ENCODE assay signal across 11 cellular contexts in genomic region chr11:3641191-3641590, GRCh38. TPM values are rescaled to one million over a fixed set of nuclear protein-coding genes. Genes with fewer than 3 reads are reported as not detected.
A peak's percentile ranks its signal among the peaks of the same experiment; 100 is the strongest.
DNase-seq lines count a peak whose midpoint lies in the region; ATAC-seq, FAIRE-seq and TF ChIP-seq lines count a peak whose summit lies in the region.
"Had no signal": no experiment of that assay in that cellular context is flagged by ENCODE, and none has a peak within 500 bp of the region (broad histone marks: within the 10 kb centered on the region; RNA-seq: fewer than 3 reads in every experiment).

No MANE protein-coding gene starts in this region.

- no peak overlapping the region for H3K4me3 ChIP-seq in CD4-positive, CD25-positive, alpha-beta regulatory T cell (ENCODE audit: low read depth, low read length)
- H3K4me3 ChIP-seq in K562 (no peak overlapping the region), body of pancreas (no peak overlapping the region)

- H3K36me3 ChIP-seq in CD4-positive, CD25-positive, alpha-beta regulatory T cell (ENCODE audit: control insufficient read depth, insufficient read depth, low read length): no peaks in the 10 kb centered on the region
- no peaks in the 10 kb centered on the region for H3K36me3 ChIP-seq in ES-I3 (ENCODE audit: insufficient read depth, low read length)
- no peaks in the 10 kb centered on the region for H3K36me3 ChIP-seq in K562 (ENCODE audit: control insufficient read depth, insufficient read depth, low read length)
- H3K36me3 ChIP-seq in body of pancreas (replicated peaks in 1 of 2; ENCODE audit: insufficient read depth in 1 of 2, low read depth in 2 of 2): no peaks in the 10 kb centered on the region
- H3K36me3 ChIP-seq: right atrium auricular region had no signal

- no TSS peak for BruUV-seq in K562 (replicated peaks; lab: Mats Ljungman, UMichigan)

- H3K79me2 ChIP-seq in K562 (ENCODE audit: control insufficient read depth, insufficient read depth, low read length): no peaks in the 10 kb centered on the region

- no peak for TF ChIP-seq POLR2A in K562 (conservative IDR thresholded peaks at IDR 0.05)
- TF ChIP-seq POLR2A in body of pancreas (IDR thresholded peaks at IDR 0.05): no peak

- FAIRE-seq in K562 (lab: Jason Lieb, UNC): no peak

- peaks cover 5% of the 10 kb centered on the region for H3K27me3 ChIP-seq in CD4-positive, CD25-positive, alpha-beta regulatory T cell (ENCODE audit: control insufficient read depth, insufficient read depth, low read length)
- peaks cover 11 to 34% of the 10 kb centered on the region in 2 experiments for H3K27me3 ChIP-seq in K562 (ENCODE audit: control insufficient read depth in 2 of 2, insufficient read depth in 2 of 2, low read length in 2 of 2)
- H3K27me3 ChIP-seq in body of pancreas: no peaks in the 10 kb centered on the region
- H3K27me3 ChIP-seq: right atrium auricular region had no signal

- POLR2A ChIA-PET in K562 (lab: Yijun Ruan, JAX): no interaction called here

- peak overlapping the region in 2 of 3 donors; percentile 49 to 78 for H3K27ac Mint-ChIP-seq in CD4-positive, CD25-positive, alpha-beta regulatory T cell
- no peak overlapping the region for H3K27ac Mint-ChIP-seq in natural killer cell

- H3K27me3 Mint-ChIP-seq in CD4-positive, CD25-positive, alpha-beta regulatory T cell: peaks cover 37% of the 10 kb centered on the region
- peaks cover 17 to 24% of the 10 kb centered on the region in 2 donors for H3K27me3 Mint-ChIP-seq in natural killer cell (ENCODE audit: low read depth in 2 of 2)

- intact Hi-C loops in K562 (cut with micrococcal nuclease) (no loop called here), natural killer cell (cut with micrococcal nuclease) (no loop called here), body of pancreas (cut with DNase I) (no loop called here)

- WGBS in K562 (ENCODE audit: insufficient coverage, low coverage, missing lambda C conversion rate): 12% methylated on average over 8 of the region's 8 CpGs
- 58 to 61% methylated on average over 7 to 8 of the region's 8 CpGs for WGBS in body of pancreas, 2 donors

- H3K9ac ChIP-seq in ES-I3 (ENCODE audit: low read depth, low read length) (peak overlapping the region; percentile 54; the same call in 1 of the 2 replicates), K562 (ENCODE audit: insufficient read depth in 1 of 2, low read depth in 2 of 2, low read length in 2 of 2) (peak overlapping the region in 1 of 2 experiments; percentile 61; a peak in 1 of 4 replicates)

- ATAC-seq in CD4-positive, CD25-positive, alpha-beta regulatory T cell (ENCODE audit: low read depth in 2 of 2): no peak
- ATAC-seq in K562 (no peak), natural killer cell (no peak), body of pancreas (no peak)

- peak overlapping the region; percentile 15 to 80 (median 59) for H3K4me3 Mint-ChIP-seq in CD4-positive, CD25-positive, alpha-beta regulatory T cell
- peak overlapping the region; percentile 80 for H3K4me3 Mint-ChIP-seq in natural killer cell

- CTCF ChIA-PET in K562 (lab: Yijun Ruan, JAX; ENCODE audit: low intra/inter-chr PET ratio): no interaction called here

- no peaks in the 10 kb centered on the region for H3K36me3 Mint-ChIP-seq in CD4-positive, CD25-positive, alpha-beta regulatory T cell
- H3K36me3 Mint-ChIP-seq in natural killer cell: no peaks in the 10 kb centered on the region

- peaks cover 14% of the 10 kb centered on the region for H3K4me1 ChIP-seq in CD4-positive, CD25-positive, alpha-beta regulatory T cell (ENCODE audit: control insufficient read depth, insufficient read depth, low read length, poor library complexity, severe bottlenecking)
- H3K4me1 ChIP-seq in ES-I3 (ENCODE audit: insufficient read depth, low read length): 0 out of 2 replicates have a peak, but pooled peaks cover 5% of the 10 kb centered on the region
- peaks cover 21 to 29% of the 10 kb centered on the region in 2 experiments; a peak in 4 of 5 replicates for H3K4me1 ChIP-seq in K562 (replicated peaks in 1 of 2; ENCODE audit: control insufficient read depth in 2 of 2, insufficient read depth in 2 of 2, low read length in 2 of 2)
- H3K4me1 ChIP-seq in body of pancreas: peaks cover 18% of the 10 kb centered on the region

- no peaks in the 10 kb centered on the region for H3K9me3 ChIP-seq in CD4-positive, CD25-positive, alpha-beta regulatory T cell (ENCODE audit: control insufficient read depth in 2 of 2, low read length in 2 of 2)
- H3K9me3 ChIP-seq in ES-I3 (ENCODE audit: control insufficient read depth, insufficient read depth, low read length) (peaks cover 6% of the 10 kb centered on the region; the same call in 1 of the 2 replicates), K562 (replicated peaks; ENCODE audit: control insufficient read depth, insufficient read depth, low read depth, low read length) (peaks cover 3% of the 10 kb centered on the region; the same call in 1 of the 2 replicates), body of pancreas (no peaks in the 10 kb centered on the region)
- H3K9me3 ChIP-seq: right atrium auricular region had no signal

- in situ Hi-C loops in K562 (cut with MboI): no loop called here

- TF ChIP-seq RAD21 in K562 (CRISPR knock-in tag; conservative IDR thresholded peaks at IDR 0.05 in 1 of 2, IDR thresholded peaks at IDR 0.05 in 1 of 2): no peak

- no peak overlapping the region for H3K4me2 ChIP-seq in K562 (ENCODE audit: insufficient read depth, low read length)

- peaks cover 0 to 10% (median 2%) of the 10 kb centered on the region in 4 donors for H3K4me1 Mint-ChIP-seq in CD4-positive, CD25-positive, alpha-beta regulatory T cell
- peaks cover 10% of the 10 kb centered on the region in 2 donors for H3K4me1 Mint-ChIP-seq in natural killer cell

- no peak for TF ChIP-seq CTCF in K562 (IDR thresholded peaks at IDR 0.05 in 2 of 3, conservative IDR thresholded peaks at IDR 0.05 in 1 of 3; ENCODE audit: insufficient read depth in 2 of 3, low read depth in 1 of 3, low read length in 3 of 3)
- TF ChIP-seq CTCF in natural killer cell (IDR thresholded peaks at IDR 0.05): no peak
- no peak for TF ChIP-seq CTCF in body of pancreas (IDR thresholded peaks at IDR 0.05)

- H3K9me3 Mint-ChIP-seq in CD4-positive, CD25-positive, alpha-beta regulatory T cell: peaks cover 0 to 8% (median 0%) of the 10 kb centered on the region in 7 donors
- no peaks in the 10 kb centered on the region for H3K9me3 Mint-ChIP-seq in natural killer cell

- DNase-seq in CD4-positive, CD25-positive, alpha-beta regulatory T cell: no peak
- DNase-seq in K562 (ENCODE audit: extremely low read depth in 1 of 4, low spot score in 3 of 4): no peak
- DNase-seq in natural killer cell: no peak
- no peak for DNase-seq in ecto neural progenitor cell (ENCODE audit: low spot score)
- DNase-seq in UCSD-AML1 (lab: John Stamatoyannopoulos, UW; ENCODE audit: unreplicated experiment): no peak
- no peak for DNase-seq in body of pancreas
- DNase-seq in NCI-H510A (lab: John Stamatoyannopoulos, UW): no peak
- DNase-seq: NCI-H2081 treated with DMSO at 0.1 percent for 48 hours had no signal

- no peaks in the 10 kb centered on the region for H3K9me1 ChIP-seq in K562 (ENCODE audit: control insufficient read depth, insufficient read depth, low read length)

- no peak for TF ChIP-seq EP300 in K562 (IDR thresholded peaks at IDR 0.05; ENCODE audit: low read length)

- no peaks in the 10 kb centered on the region for H4K20me1 ChIP-seq in K562 (replicated peaks; ENCODE audit: control insufficient read depth, insufficient read depth, low read length)

- 0 out of 2 replicates have a peak overlapping the region, but pooled peaks have one; percentile 72 for H2AFZ ChIP-seq in K562 (ENCODE audit: low read depth, low read length)

- no peak overlapping the region for H3K27ac ChIP-seq in CD4-positive, CD25-positive, alpha-beta regulatory T cell (ENCODE audit: insufficient read depth, low read length, poor library complexity, severe bottlenecking)
- no peak overlapping the region for H3K27ac ChIP-seq in K562 (ENCODE audit: extremely low read depth, low read depth, low read length)
- H3K27ac ChIP-seq in body of pancreas: no peak overlapping the region

RNA-seq across cellular contexts. Expression of gene ART5, which starts 0.6 kb away (rescaled TPM):
- not detected for total RNA-seq in CD4-positive, CD25-positive, alpha-beta regulatory T cell
- not detected for polyA plus RNA-seq in CD4-positive, CD25-positive, alpha-beta regulatory T cell
- total RNA-seq in K562 (2011; cell fraction: chromatin; rRNA removed; ENCODE audit: low replicate concordance): 0.58 TPM in 1 of 2 replicates, not detected in the other
- 0.83 and 1.2 TPM in 2 replicates for total RNA-seq in K562 (2011; cell fraction: nucleolus; rRNA removed)
- 0.51 and 1.5 TPM in 2 replicates for total RNA-seq in K562 (2011; cell fraction: nucleoplasm; rRNA removed)
- total RNA-seq in K562 (2014; rRNA removed) (0.49 and 0.50 TPM in 2 replicates), K562 (2014; rRNA removed; fragmentation: Illumina TruSeq; extraction: Trizol) (0.33 TPM in 1 of 2 replicates, not detected in the other), K562 (2015; rRNA removed; fragmentation: Illumina TruSeq; extraction: Trizol) (0.25 and 0.26 TPM in 2 replicates), K562 (2021) (0.29 and 0.38 TPM in 2 replicates), natural killer cell (not detected), body of pancreas (not detected)
- polyA plus RNA-seq in K562 (2011; rRNA removed) (0.57 and 0.59 TPM in 2 replicates), K562 (2014; fragmentation: Illumina TruSeq; extraction: Trizol) (0.13 and 0.17 TPM in 2 replicates), K562 (2014; fragmentation: Nextera tagmentation; extraction: Ambion mirVana) (under 1 TPM; 0.08 TPM), K562 (2014; rRNA removed) (0.28 and 0.53 TPM in 2 replicates)
- polyA plus RNA-seq in K562 (2011; cell fraction: cytosol; rRNA removed): 0.46 and 0.61 TPM in 2 replicates
- polyA plus RNA-seq in K562 (2011; cell fraction: nucleus; rRNA removed): 0.75 and 1.8 TPM in 2 replicates
- 0.23 and 0.25 TPM in 2 replicates for polyA plus RNA-seq in K562 (2012)
- polyA minus RNA-seq in K562 (2011; rRNA and poly(A)+ RNA removed): not detected in 2 replicates
- polyA minus RNA-seq in K562 (2011; cell fraction: cytosol; rRNA and poly(A)+ RNA removed): not detected in 2 replicates
- not detected in 2 replicates for polyA minus RNA-seq in K562 (2011; cell fraction: nucleus; rRNA and poly(A)+ RNA removed)
- total RNA-seq: SK-MEL-5 had no signal

RNA-seq across cellular contexts. Expression of gene ART1, which starts 3.7 kb away (rescaled TPM):
- total RNA-seq in CD4-positive, CD25-positive, alpha-beta regulatory T cell: not detected
- polyA plus RNA-seq in CD4-positive, CD25-positive, alpha-beta regulatory T cell: not detected
- total RNA-seq in K562 (2011; cell fraction: chromatin; rRNA removed; ENCODE audit: low replicate concordance): not detected in 2 replicates
- total RNA-seq in K562 (2011; cell fraction: nucleolus; rRNA removed): not detected in 2 replicates
- total RNA-seq in K562 (2011; cell fraction: nucleoplasm; rRNA removed): not detected in 2 replicates
- total RNA-seq in K562 (2014; rRNA removed): not detected in 2 replicates
- total RNA-seq in K562 (2014; rRNA removed; fragmentation: Illumina TruSeq; extraction: Trizol): not detected in 2 replicates
- total RNA-seq in K562 (2015; rRNA removed; fragmentation: Illumina TruSeq; extraction: Trizol): not detected in 2 replicates
- total RNA-seq in K562 (2021): not detected in 2 replicates
- polyA plus RNA-seq in K562 (2011; rRNA removed): not detected in 2 replicates
- polyA plus RNA-seq in K562 (2011; cell fraction: cytosol; rRNA removed): not detected in 2 replicates
- not detected in 2 replicates for polyA plus RNA-seq in K562 (2011; cell fraction: nucleus; rRNA removed)
- polyA plus RNA-seq in K562 (2012): not detected in 2 replicates
- not detected in 2 replicates for polyA plus RNA-seq in K562 (2014; fragmentation: Illumina TruSeq; extraction: Trizol)
- not detected for polyA plus RNA-seq in K562 (2014; fragmentation: Nextera tagmentation; extraction: Ambion mirVana)
- not detected in 2 replicates for polyA plus RNA-seq in K562 (2014; rRNA removed)
- polyA minus RNA-seq in K562 (2011; rRNA and poly(A)+ RNA removed): not detected in 2 replicates
- not detected in 2 replicates for polyA minus RNA-seq in K562 (2011; cell fraction: cytosol; rRNA and poly(A)+ RNA removed)
- polyA minus RNA-seq in K562 (2011; cell fraction: nucleus; rRNA and poly(A)+ RNA removed): not detected in 2 replicates
- total RNA-seq in natural killer cell: not detected
- not detected for total RNA-seq in body of pancreas
- total RNA-seq: right atrium auricular region, SK-MEL-5 had no signal

RNA-seq across cellular contexts. Expression of gene CHRNA10, which starts 30.0 kb away (rescaled TPM):
- total RNA-seq in CD4-positive, CD25-positive, alpha-beta regulatory T cell: 1.4 TPM
- polyA plus RNA-seq in CD4-positive, CD25-positive, alpha-beta regulatory T cell: under 1 TPM in 2 of 4 donors, not detected in 2; 0.21 to 0.40 TPM
- total RNA-seq in K562 (2011; cell fraction: chromatin; rRNA removed; ENCODE audit: low replicate concordance): 4.6 and 11.8 TPM in 2 replicates
- total RNA-seq in K562 (2011; cell fraction: nucleolus; rRNA removed): 5.3 and 6.8 TPM in 2 replicates
- total RNA-seq in K562 (2011; cell fraction: nucleoplasm; rRNA removed): 6.5 and 9.2 TPM in 2 replicates
- total RNA-seq in K562 (2014; rRNA removed) (0.82 and 0.90 TPM in 2 replicates), K562 (2014; rRNA removed; fragmentation: Illumina TruSeq; extraction: Trizol) (0.65 and 0.67 TPM in 2 replicates), K562 (2015; rRNA removed; fragmentation: Illumina TruSeq; extraction: Trizol) (1.8 and 1.9 TPM in 2 replicates), K562 (2021) (1.4 and 1.5 TPM in 2 replicates), natural killer cell (under 1 TPM; 0.36 to 0.60 (median 0.45) TPM), body of pancreas (1 to 10 TPM; 2.3 to 3.0 TPM)
- polyA plus RNA-seq in K562 (2011; rRNA removed) (0.81 and 1.3 TPM in 2 replicates), K562 (2014; fragmentation: Illumina TruSeq; extraction: Trizol) (0.67 and 0.79 TPM in 2 replicates), K562 (2014; fragmentation: Nextera tagmentation; extraction: Ambion mirVana) (under 1 TPM; 0.35 to 0.42 TPM), K562 (2014; rRNA removed) (1.7 and 2.3 TPM in 2 replicates)
- 1.1 TPM in 2 replicates for polyA plus RNA-seq in K562 (2011; cell fraction: cytosol; rRNA removed)
- polyA plus RNA-seq in K562 (2011; cell fraction: nucleus; rRNA removed): 4.6 and 8.1 TPM in 2 replicates
- 0.70 and 1.3 TPM in 2 replicates for polyA plus RNA-seq in K562 (2012)
- polyA minus RNA-seq in K562 (2011; rRNA and poly(A)+ RNA removed): 0.63 and 0.90 TPM in 2 replicates
- not detected in 2 replicates for polyA minus RNA-seq in K562 (2011; cell fraction: cytosol; rRNA and poly(A)+ RNA removed)
- 2.2 and 3.6 TPM in 2 replicates for polyA minus RNA-seq in K562 (2011; cell fraction: nucleus; rRNA and poly(A)+ RNA removed)

Comparison
In these comparisons a context has a peak if more than half of its experiments do, and no peak if none do; other contexts are left out.
1. H3K27ac Mint-ChIP-seq: peak in CD4-positive, CD25-positive, alpha-beta regulatory T cell (2 of 3); none in natural killer cell (0 of 2).